Comparison of ENCODE assay signal across 12 cellular contexts in genomic region chrX:119694601-119695534, GRCh38. TPM values are rescaled to one million over a fixed set of nuclear protein-coding genes. Genes with fewer than 3 reads are reported as not detected.
DNase-seq lines count a peak whose midpoint lies in the region; ATAC-seq and TF ChIP-seq lines count a peak whose summit lies in the region.
"Had no signal": no experiment of that assay in that cellular context is flagged by ENCODE, and none has a peak within 500 bp of the region (broad histone marks: within the 10 kb centered on the region; RNA-seq: fewer than 3 reads in every experiment).

No MANE protein-coding gene starts in this region.

- no peak overlapping the region for H3K4me2 ChIP-seq in mammary epithelial cell (ENCODE audit: insufficient read depth, low read depth, low read length)

- peaks cover 9% of the 10 kb centered on the region for H3K27me3 ChIP-seq in H7 (ENCODE audit: control insufficient read depth, insufficient read depth, low read length)
- H3K27me3 ChIP-seq in adrenal gland = no peaks in the 10 kb centered on the region
- no peaks in the 10 kb centered on the region for H3K27me3 ChIP-seq in mammary epithelial cell (ENCODE audit: insufficient read depth, low read length)
- no peaks in the 10 kb centered on the region for H3K27me3 ChIP-seq in psoas muscle (ENCODE audit: insufficient read depth in 3 of 3, low read length in 2 of 3)

- DNase-seq in DMS53 (lab: John Stamatoyannopoulos, UW) = peak; percentile 38
- DNase-seq in H7 = peak; percentile 52
- peak in 4 of 7 donors; percentile 21 to 63 (median 38) for DNase-seq in adrenal gland
- DNase-seq in mammary epithelial cell = no peak
- no peak for DNase-seq in psoas muscle
- DNase-seq: activated T-cell treated with anti-CD3 and anti-CD28 coated beads, Interleukin-2, amount 50 U/mL, for 4 hours; stimulated activated CD4-positive, alpha-beta T cell treated with anti-CD3 and anti-CD28 coated beads, Interleukin-15, amount 100 ng/mL, for 24 hours had no signal

- CTCF ChIA-PET in mammary epithelial cell (lab: Charles Lee; ENCODE audit: low non-redundant PET) = no interaction called here

- H3K36me3 Mint-ChIP-seq in nephron (ENCODE audit: low read depth) = no peaks in the 10 kb centered on the region

- H3K36me3 ChIP-seq in H7 (replicated peaks; ENCODE audit: control insufficient read depth, insufficient read depth, low read length) = no peaks in the 10 kb centered on the region
- H3K36me3 ChIP-seq in adrenal gland (replicated peaks in 1 of 2) = no peaks in the 10 kb centered on the region
- H3K36me3 ChIP-seq in mammary epithelial cell (ENCODE audit: insufficient read depth, low read length) = no peaks in the 10 kb centered on the region
- no peaks in the 10 kb centered on the region for H3K36me3 ChIP-seq in psoas muscle (ENCODE audit: insufficient read depth in 1 of 2, low read depth in 1 of 2)

- peaks cover 10% of the 10 kb centered on the region for H3K4me1 Mint-ChIP-seq in nephron

- no peak for TF ChIP-seq POLR2A in adrenal gland (IDR thresholded peaks at IDR 0.05)

- intact Hi-C loops in adrenal gland (cut with DNase I) (loop anchor here in 1 of 2 donors (10.0 kb wide), 1 partner anchor 80 kb away; no protein-coding TSS in a partner anchor), mammary epithelial cell (cut with micrococcal nuclease) (loop anchor here (5.0 kb wide), 1 partner anchor 247 kb away; the partner anchor contains the start of gene NKAP), psoas muscle (cut with DNase I) (no loop called here)

- no peak overlapping the region for H2AFZ ChIP-seq in mammary epithelial cell (ENCODE audit: low read depth, low read length)

- H3K4me3 Mint-ChIP-seq in nephron = peak overlapping the region; percentile 45 to 90 (median 66)

- dilution Hi-C loops in mammary epithelial cell (cut with HindIII; ENCODE audit: low sequenced_read_pairs) = no loop called here

- peaks cover 11% of the 10 kb centered on the region for H3K9me3 Mint-ChIP-seq in nephron
- H3K9me3 Mint-ChIP-seq: activated T-cell treated with anti-CD3 and anti-CD28 coated beads, Interleukin-2, amount 50 U/mL, for 4 hours; stimulated activated naive CD8-positive, alpha-beta T cell treated with anti-CD3 and anti-CD28 coated beads, Interleukin-15, Interleukin-2, amounts not matched to agents 100 ng/mL and 50 ng/mL, for 24 hours; T-helper 2 cell treated with Interferon-gamma antibody and Interleukin-4, amounts not matched to agents 5 μg/mL and 100 μg/mL, for 36 hours had no signal

- H3K27ac Mint-ChIP-seq in nephron = peak overlapping the region; percentile 30 to 87 (median 36)

- peak overlapping the region in 4 of 5 donors; percentile 13 to 92 (median 68) for H3K27ac ChIP-seq in adrenal gland
- no peak overlapping the region for H3K27ac ChIP-seq in mammary epithelial cell (ENCODE audit: insufficient read depth, low read depth, low read length)
- H3K27ac ChIP-seq in psoas muscle = no peak overlapping the region

- peaks cover 20% of the 10 kb centered on the region for H3K79me2 ChIP-seq in mammary epithelial cell (ENCODE audit: insufficient read depth, low read length)

- 69 to 76% (median 72%) methylated on average over 26 to 39 of the region's 39 CpGs for WGBS in adrenal gland, 4 donors
- 85% methylated on average over 10 of the region's 39 CpGs for WGBS in mammary epithelial cell (ENCODE audit: low coverage, missing lambda C conversion rate)
- WGBS in psoas muscle, 3 donors = 73 to 86% (median 82%) methylated on average over 31 to 39 of the region's 39 CpGs

- BruUV-seq in mammary epithelial cell (replicated peaks; lab: Mats Ljungman, UMichigan) = no TSS peak

- no peaks in the 10 kb centered on the region for H3K9me3 ChIP-seq in adrenal gland (replicated peaks in 1 of 3)
- H3K9me3 ChIP-seq in mammary epithelial cell (replicated peaks; ENCODE audit: insufficient read depth, low read length) = peaks cover 4% of the 10 kb centered on the region
- H3K9me3 ChIP-seq in psoas muscle = no peaks in the 10 kb centered on the region

- in situ Hi-C loops in mammary epithelial cell (cut with MboI; ENCODE audit: low sequenced_read_pairs in 2 of 2) = no loop called here

- TF ChIP-seq CTCF in adrenal gland (IDR thresholded peaks at IDR 0.05) (no peak), nephron (IDR thresholded peaks at IDR 0.05; ENCODE audit: unreplicated experiment in 3 of 3) (peak in 1 of 3 experiments; percentile 11), mammary epithelial cell (conservative IDR thresholded peaks at IDR 0.05 in 1 of 2, IDR thresholded peaks at IDR 0.05 in 1 of 2; ENCODE audit: extremely low read depth in 1 of 2, insufficient read depth in 1 of 2, low read depth in 1 of 2, low read length in 2 of 2) (no peak), psoas muscle (IDR thresholded peaks at IDR 0.05) (no peak)

- H3K4me1 ChIP-seq in adrenal gland (replicated peaks in 1 of 2) (peaks cover 0 to 6% of the 10 kb centered on the region in 2 donors), mammary epithelial cell (ENCODE audit: insufficient read depth, low read length) (peaks cover 8% of the 10 kb centered on the region), psoas muscle (no peaks in the 10 kb centered on the region)

- H3K4me3 ChIP-seq in H7 (ENCODE audit: insufficient read depth, low read depth, low read length) (peak overlapping the region; percentile 61), adrenal gland (peak overlapping the region in 1 of 4 donors; percentile 74), mammary epithelial cell (replicated peaks in 1 of 3; ENCODE audit: insufficient read depth in 1 of 3, low read depth in 2 of 3, low read length in 3 of 3) (no peak overlapping the region), psoas muscle (no peak overlapping the region)

- H4K20me1 ChIP-seq in mammary epithelial cell (ENCODE audit: insufficient read depth, low read length) = no peaks in the 10 kb centered on the region

- no peak overlapping the region for H3K9ac ChIP-seq in mammary epithelial cell (ENCODE audit: insufficient read depth, low read length)

- ATAC-seq in HG02981 (IDR thresholded peaks at IDR 0.05; ENCODE audit: unreplicated experiment) (no peak), GM21367 (IDR thresholded peaks at IDR 0.05; ENCODE audit: unreplicated experiment) (no peak), psoas muscle (no peak)
- ATAC-seq: activated T-cell treated with anti-CD3 and anti-CD28 coated beads, Interleukin-2, amount 50 U/mL, for 4 hours had no signal

- peaks cover 4% of the 10 kb centered on the region for H3K27me3 Mint-ChIP-seq in nephron (ENCODE audit: low read depth)
- H3K27me3 Mint-ChIP-seq: stimulated activated naive CD8-positive, alpha-beta T cell treated with anti-CD3 and anti-CD28 coated beads, Interleukin-15, Interleukin-2, amounts not matched to agents 100 ng/mL and 50 ng/mL, for 24 hours had no signal

RNA-seq across cellular contexts. Expression of gene SEPTIN6, which starts 1.9 kb away (rescaled TPM):
- 26.9 and 41.7 TPM in 2 replicates for total RNA-seq in H7 (2014; rRNA removed; shearing (Covaris generic))
- total RNA-seq in adrenal gland (100 to 1,000 TPM in 7 of 8 donors, 10 to 100 TPM in 1; 86.5 to 204 (median 128) TPM), mammary epithelial cell (10 to 100 TPM in 1 of 2 donors, 1 to 10 TPM in 1; 8.5 to 11.4 TPM), psoas muscle (1 to 10 TPM; 2.2 to 3.8 (median 3.0) TPM)
- polyA plus RNA-seq in adrenal gland (100 to 1,000 TPM in 1 of 3 donors, 10 to 100 TPM in 2; 42.4 to 332 (median 78.6) TPM), mammary epithelial cell (19.6 TPM), psoas muscle (1 to 10 TPM; 2.3 to 3.1 (median 2.8) TPM)
- polyA minus RNA-seq in mammary epithelial cell = 4.5 TPM

Comparison
In these comparisons a context has a peak if more than half of its experiments do, and no peak if none do; other contexts are left out.
1. DNase-seq: peak in DMS53 (single experiment), H7 (single experiment) and adrenal gland (4 of 7); none in mammary epithelial cell (single experiment) and psoas muscle (0 of 2).
2. H3K27ac ChIP-seq: peak in adrenal gland (4 of 5); none in mammary epithelial cell (single experiment) and psoas muscle (single experiment).